Comparison of ENCODE assay signal across 1 cellular context in the genomic region with DNA sequence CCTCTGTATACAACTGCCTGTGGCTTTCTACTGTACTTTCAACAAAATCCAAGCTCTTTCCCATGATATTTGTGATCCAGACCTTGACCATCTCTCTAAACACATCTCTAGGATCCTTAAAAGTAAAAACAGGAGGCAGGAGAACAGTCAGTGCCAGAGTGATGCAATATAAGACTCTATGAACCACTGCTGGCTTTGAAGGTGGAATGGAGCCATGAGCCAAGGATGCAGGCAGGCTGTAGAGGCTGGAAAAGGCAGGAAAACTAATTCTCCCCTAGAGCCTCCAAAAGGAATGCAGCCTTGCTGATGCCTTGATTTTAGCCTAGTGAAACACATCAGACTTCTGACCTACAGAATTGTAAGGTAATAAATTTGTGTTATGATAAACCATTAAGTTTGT.
A peak's percentile ranks its signal among the peaks of the same experiment; 100 is the strongest.
TF ChIP-seq lines count a peak whose summit lies in the region.

No MANE protein-coding gene starts in this region.

TF ChIP-seq in K562, 482 proteins besides CTCF, POLR2A, EP300 and RAD21:
- TF ChIP-seq ZNF408 (CRISPR knock-in tag; IDR thresholded peaks at IDR 0.05; ENCODE audit: low read depth) = no peak
- TF ChIP-seq, protein P1, sequence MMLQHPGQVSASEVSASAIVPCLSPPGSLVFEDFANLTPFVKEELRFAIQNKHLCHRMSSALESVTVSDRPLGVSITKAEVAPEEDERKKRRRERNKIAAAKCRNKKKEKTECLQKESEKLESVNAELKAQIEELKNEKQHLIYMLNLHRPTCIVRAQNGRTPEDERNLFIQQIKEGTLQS (IDR thresholded peaks at IDR 0.05) = 0 out of 2 replicates have a peak, but pooled peaks have one; percentile 16
- TF ChIP-seq, protein P1 (CRISPR knock-in tag; conservative IDR thresholded peaks at IDR 0.05) = no peak
